10 cellular contexts compared by ENCODE assay signal in the genomic region with DNA sequence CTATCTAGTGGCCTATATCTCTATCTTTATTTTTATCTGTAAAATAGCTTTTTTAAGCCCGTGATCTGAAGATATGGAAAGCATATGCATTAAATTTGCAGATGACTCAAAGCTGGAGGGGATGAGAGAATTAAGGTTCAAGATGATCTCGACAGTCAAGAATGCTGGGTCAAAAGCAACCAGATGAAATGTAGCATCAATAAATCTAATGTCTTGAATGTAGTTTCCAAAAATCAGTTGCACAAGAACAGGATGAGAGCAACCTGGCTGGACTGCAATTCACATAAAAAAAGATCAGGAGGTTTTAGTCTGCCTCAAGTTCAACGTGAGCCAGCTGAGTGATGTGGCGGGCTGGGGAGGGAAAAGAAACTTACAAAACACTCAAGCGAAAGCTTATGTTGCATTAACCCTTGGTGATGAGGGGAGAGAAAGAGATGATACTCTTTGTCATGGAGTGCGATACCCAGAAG.
DNase-seq lines count a peak whose midpoint lies in the region; ATAC-seq and TF ChIP-seq lines count a peak whose summit lies in the region.
"Had no signal": no experiment of that assay in that cellular context is flagged by ENCODE, and none has a peak within 500 bp of the region (broad histone marks: within the 10 kb centered on the region; RNA-seq: fewer than 3 reads in every experiment).

No MANE protein-coding gene starts in this region.

- no peaks in the 10 kb centered on the region for H3K9me3 Mint-ChIP-seq in activated naive CD4-positive, alpha-beta T cell treated with anti-CD3 and anti-CD28 coated beads, Interleukin-2, amount 10 ng/mL, durations not matched to agents 7 days and 5 days

- no peak overlapping the region for H2AFZ ChIP-seq in IMR-90 (replicated peaks; ENCODE audit: low read length, poor library complexity)

- H3K9me1 ChIP-seq in IMR-90 (ENCODE audit: insufficient read depth, low read length): no peaks in the 10 kb centered on the region

- H3K4me2 ChIP-seq in IMR-90 (ENCODE audit: low read depth, low read length): no peak overlapping the region

- no peak overlapping the region for H2BK20ac ChIP-seq in IMR-90 (ENCODE audit: low read depth, low read length)

- no peak overlapping the region for H3K56ac ChIP-seq in IMR-90 (ENCODE audit: extremely low read depth, insufficient read depth, low read length)

- ATAC-seq in GM21576 (IDR thresholded peaks at IDR 0.05; ENCODE audit: unreplicated experiment) (peak; percentile 29), IMR-90 (ENCODE audit: low read depth) (peak; percentile 53)

- H3K27ac Mint-ChIP-seq in activated naive CD4-positive, alpha-beta T cell treated with anti-CD3 and anti-CD28 coated beads, Interleukin-2, amount 10 ng/mL, durations not matched to agents 7 days and 5 days: no peak overlapping the region

- TF ChIP-seq CTCF in AG10803 (conservative IDR thresholded peaks at IDR 0.05; ENCODE audit: low read length) (no peak), IMR-90 (conservative IDR thresholded peaks at IDR 0.05; ENCODE audit: low read depth, low read length) (no peak), dorsolateral prefrontal cortex (IDR thresholded peaks at IDR 0.05 in 54 of 56, conservative IDR thresholded peaks at IDR 0.05 in 2 of 56; ENCODE audit: low read depth in 1 of 56, partially characterized antibody in 56 of 56) (no peak)

- no peak overlapping the region for H4K91ac ChIP-seq in IMR-90 (ENCODE audit: insufficient read depth, low read depth, low read length)

- no peaks in the 10 kb centered on the region for H3K36me3 ChIP-seq in IMR-90 (ENCODE audit: control insufficient read depth, insufficient read depth, low read length)

- dilution Hi-C loops in IMR-90 (cut with HindIII; ENCODE audit: low sequenced_read_pairs, unreplicated experiment): no loop called here

- CTCF ChIA-PET in IMR-90 (lab: Yijun Ruan, JAX): no interaction called here
- CTCF ChIA-PET in activated naive CD4-positive, alpha-beta T cell treated with anti-CD3 and anti-CD28 coated beads, Interleukin-2, amount 10 ng/mL, durations not matched to agents 7 days and 5 days (lab: Charles Lee): no interaction called here

- H4K8ac ChIP-seq in IMR-90 (ENCODE audit: low read depth in 2 of 2, low read length in 2 of 2): no peak overlapping the region

- TF ChIP-seq POLR2A in IMR-90 (IDR thresholded peaks at IDR 0.05; ENCODE audit: low read depth, low read length): no peak

- no peaks in the 10 kb centered on the region for H4K20me1 ChIP-seq in IMR-90 (ENCODE audit: insufficient read depth, low read length)

- no peak overlapping the region for H3K4ac ChIP-seq in IMR-90 (ENCODE audit: low read depth, low read length)

- intact Hi-C loops in IMR-90 (cut with micrococcal nuclease): no loop called here
- intact Hi-C loops in dorsolateral prefrontal cortex (cut with DNase I): no loop called here

- POLR2A ChIA-PET in IMR-90 (lab: Charles Lee; ENCODE audit: unreplicated experiment): no interaction called here

- no peak overlapping the region for H3K9ac ChIP-seq in IMR-90 (ENCODE audit: low read depth, low read length)

- no peak overlapping the region for H2AK5ac ChIP-seq in IMR-90 (ENCODE audit: low read depth, low read length)

- H3K4me3 ChIP-seq in AG10803 (ENCODE audit: low read length): no peak overlapping the region
- H3K4me3 ChIP-seq in IMR-90 (ENCODE audit: insufficient read depth, low read depth, low read length): no peak overlapping the region
- no peak overlapping the region for H3K4me3 ChIP-seq in dorsolateral prefrontal cortex

- TF ChIP-seq RAD21 in IMR-90 (IDR thresholded peaks at IDR 0.05; ENCODE audit: low read length): no peak

- no peaks in the 10 kb centered on the region for H3K79me1 ChIP-seq in IMR-90 (ENCODE audit: low read depth in 1 of 2, low read length in 2 of 2)

- DNase-seq in AG10803 (ENCODE audit: low read depth) (peak; percentile 93), IMR-90 (peak; percentile 74), fibroblast of the conjunctiva (ENCODE audit: low read depth) (peak; percentile 85), dorsolateral prefrontal cortex (no peak), COR-L47 (lab: John Stamatoyannopoulos, UW) (no peak)
- DNase-seq in activated T-cell treated with anti-CD3 and anti-CD28 coated beads, Interleukin-2, amount 50 U/mL, for 1 hour: no peak
- no peak for DNase-seq in activated naive CD4-positive, alpha-beta T cell treated with anti-CD3 and anti-CD28 coated beads, Interleukin-2, amount 10 ng/mL, durations not matched to agents 7 days and 5 days
- DNase-seq: activated T-cell treated with anti-CD3 and anti-CD28 coated beads for 4 hours had no signal

- peaks cover 24% of the 10 kb centered on the region for H3K27me3 Mint-ChIP-seq in activated naive CD4-positive, alpha-beta T cell treated with anti-CD3 and anti-CD28 coated beads, Interleukin-2, amount 10 ng/mL, durations not matched to agents 7 days and 5 days

- no peak overlapping the region for H2BK120ac ChIP-seq in IMR-90 (ENCODE audit: low read depth, low read length)

- peaks cover 33% of the 10 kb centered on the region for H3K27me3 ChIP-seq in IMR-90 (ENCODE audit: control insufficient read depth, insufficient read depth, low read length)
- H3K27me3 ChIP-seq in dorsolateral prefrontal cortex: peaks cover 0 to 4% (median 0%) of the 10 kb centered on the region in 45 donors

- H3K23ac ChIP-seq in IMR-90 (ENCODE audit: low read depth, low read length): no peak overlapping the region

- BruUV-seq in IMR-90 (replicated peaks; lab: Mats Ljungman, UMichigan): no TSS peak

- H3K27ac ChIP-seq in IMR-90 (ENCODE audit: insufficient read depth, low read length) (no peak overlapping the region; the same call in 1 of the 2 replicates), dorsolateral prefrontal cortex (peak overlapping the region in 3 of 59 donors; percentile 10 to 54 (median 46))

- no peaks in the 10 kb centered on the region for H3K4me1 Mint-ChIP-seq in activated naive CD4-positive, alpha-beta T cell treated with anti-CD3 and anti-CD28 coated beads, Interleukin-2, amount 10 ng/mL, durations not matched to agents 7 days and 5 days

- WGBS in IMR-90 (ENCODE audit: extremely low coverage in 2 of 2, insufficient read length in 1 of 2), 2 experiments: no CpG with 5 or more reads among the region's 6 CpGs

- H3K4me3 Mint-ChIP-seq in activated naive CD4-positive, alpha-beta T cell treated with anti-CD3 and anti-CD28 coated beads, Interleukin-2, amount 10 ng/mL, durations not matched to agents 7 days and 5 days: no peak overlapping the region

- no peak overlapping the region for H2BK15ac ChIP-seq in IMR-90 (ENCODE audit: low read depth, low read length)

- no peaks in the 10 kb centered on the region for H3K36me3 Mint-ChIP-seq in activated naive CD4-positive, alpha-beta T cell treated with anti-CD3 and anti-CD28 coated beads, Interleukin-2, amount 10 ng/mL, durations not matched to agents 7 days and 5 days
- H3K36me3 Mint-ChIP-seq: naive thymus-derived CD8-positive, alpha-beta T cell had no signal

- H3K9me3 ChIP-seq in IMR-90 (ENCODE audit: control insufficient read depth, insufficient read depth, low read length): no peaks in the 10 kb centered on the region; the same call in 1 of the 2 replicates

- H3K4me1 ChIP-seq in IMR-90 (ENCODE audit: control insufficient read depth, insufficient read depth, low read length): peaks cover 19% of the 10 kb centered on the region; the same call in 1 of the 2 replicates

- no peak overlapping the region for H2AK9ac ChIP-seq in IMR-90 (replicated peaks; ENCODE audit: low read depth, low read length, poor library complexity)

- no peak overlapping the region for H4K5ac ChIP-seq in IMR-90 (ENCODE audit: low read depth, low read length)

- no peak overlapping the region for H2BK5ac ChIP-seq in IMR-90 (ENCODE audit: low read depth, low read length, poor library complexity, severe bottlenecking)

- no peak overlapping the region for H3K14ac ChIP-seq in IMR-90 (replicated peaks; ENCODE audit: low read depth, low read length)

- in situ Hi-C loops in IMR-90 (cut with MboI; ENCODE audit: low sequenced_read_pairs): no loop called here

- no peak overlapping the region for H3K18ac ChIP-seq in IMR-90 (ENCODE audit: low read depth, low read length)

TF ChIP-seq in IMR-90, 13 proteins besides CTCF, POLR2A, EP300 and RAD21:
- TF ChIP-seq CEBPB (IDR thresholded peaks at IDR 0.05; ENCODE audit: low read depth, low read length) (no peak), NFE2L2 (IDR thresholded peaks at IDR 0.05; ENCODE audit: low read depth, low read length) (no peak), SMC3 (IDR thresholded peaks at IDR 0.05; ENCODE audit: low read depth, low read length) (no peak), RCOR1 (IDR thresholded peaks at IDR 0.05; ENCODE audit: insufficient replicate concordance, low read length) (no peak), MAZ (IDR thresholded peaks at IDR 0.05; ENCODE audit: borderline replicate concordance, low read depth, low read length) (no peak), FOS (IDR thresholded peaks at IDR 0.05; ENCODE audit: low read depth, low read length) (no peak), BHLHE40 (IDR thresholded peaks at IDR 0.05; ENCODE audit: low read depth, low read length) (no peak)

Comparison
In these comparisons a context has a peak if more than half of its experiments do, and no peak if none do; other contexts are left out.
1. DNase-seq: peak in AG10803 (single experiment), IMR-90 (single experiment) and fibroblast of the conjunctiva (single experiment); none in activated T-cell treated with anti-CD3 and anti-CD28 coated beads, Interleukin-2, amount 50 U/mL, for 1 hour (single experiment), dorsolateral prefrontal cortex (0 of 10), COR-L47 (single experiment) and activated naive CD4-positive, alpha-beta T cell treated with anti-CD3 and anti-CD28 coated beads, Interleukin-2, amount 10 ng/mL, durations not matched to agents 7 days and 5 days (single experiment).